Comparison of ENCODE assay signal across 8 cellular contexts in the genomic region with DNA sequence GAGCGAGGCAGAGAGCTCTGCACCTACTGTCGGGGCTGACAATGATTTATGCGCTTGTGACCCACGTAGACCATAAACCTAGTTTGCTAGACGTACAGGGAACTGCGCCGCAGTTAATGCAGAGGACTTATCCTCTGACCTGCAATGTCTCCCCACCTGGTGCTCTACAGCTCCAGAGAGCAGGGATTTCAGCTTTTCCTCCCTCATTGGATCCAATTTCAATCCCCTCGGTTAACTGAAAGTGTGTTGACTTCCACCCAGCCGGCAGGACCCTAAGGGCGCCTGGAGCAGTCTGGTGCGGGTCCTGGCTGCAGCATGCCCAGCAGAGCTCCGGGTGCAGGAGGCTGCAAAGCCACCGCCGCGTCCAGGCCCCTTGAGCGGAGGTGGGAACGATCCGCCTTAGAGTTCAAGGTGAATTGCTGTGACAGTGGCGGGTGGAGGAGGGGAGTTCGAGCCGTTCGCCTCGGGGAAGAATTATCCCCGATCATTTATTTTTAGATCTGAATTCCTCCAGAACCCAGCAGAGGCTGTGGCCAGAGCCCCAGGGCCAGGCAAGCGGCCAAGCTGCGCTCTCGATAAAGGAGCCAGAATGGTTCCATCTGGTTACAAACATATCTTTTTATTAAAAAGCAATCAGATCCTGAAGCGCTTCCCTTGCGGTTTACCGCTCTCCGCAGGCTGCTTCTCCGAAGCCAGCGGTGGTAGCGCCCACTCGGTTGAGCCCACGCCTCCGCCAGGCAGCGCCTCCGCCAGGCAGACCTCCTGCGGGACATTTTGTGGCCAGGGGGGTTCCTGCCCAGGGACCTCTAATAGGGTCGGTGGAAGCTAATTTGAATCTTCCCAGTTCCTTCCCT.
DNase-seq lines count a peak whose midpoint lies in the region; ATAC-seq and TF ChIP-seq lines count a peak whose summit lies in the region.

No MANE protein-coding gene starts in this region.

- peaks cover 7% of the 10 kb centered on the region for H3K9me3 Mint-ChIP-seq in activated CD4-positive, alpha-beta T cell treated with anti-CD3 and anti-CD28 coated beads, Interleukin-2, amount 10 ng/mL, durations not matched to agents 24 days and 14 days
- no peaks in the 10 kb centered on the region for H3K9me3 Mint-ChIP-seq in activated CD4-positive, alpha-beta memory T cell treated with anti-CD3 and anti-CD28 coated beads, Interleukin-2, amount 10 ng/mL, durations not matched to agents 7 days and 5 days

- peaks cover 81% of the 10 kb centered on the region for H3K27me3 Mint-ChIP-seq in activated CD4-positive, alpha-beta T cell treated with anti-CD3 and anti-CD28 coated beads, Interleukin-2, amount 10 ng/mL, durations not matched to agents 24 days and 14 days
- peaks cover 81% of the 10 kb centered on the region for H3K27me3 Mint-ChIP-seq in activated CD4-positive, alpha-beta memory T cell treated with anti-CD3 and anti-CD28 coated beads, Interleukin-2, amount 10 ng/mL, durations not matched to agents 7 days and 5 days

- H3K4me3 ChIP-seq in cardiac muscle cell: peak overlapping the region; percentile 16
- H3K4me3 ChIP-seq in gastrocnemius medialis: peak overlapping the region; percentile 25 to 54 (median 43)

- H3K4me3 Mint-ChIP-seq in activated CD4-positive, alpha-beta T cell treated with anti-CD3 and anti-CD28 coated beads, Interleukin-2, amount 10 ng/mL, durations not matched to agents 24 days and 14 days: peak overlapping the region; percentile 28
- peak overlapping the region; percentile 16 for H3K4me3 Mint-ChIP-seq in activated CD4-positive, alpha-beta memory T cell treated with anti-CD3 and anti-CD28 coated beads, Interleukin-2, amount 10 ng/mL, durations not matched to agents 7 days and 5 days

- H3K4me1 ChIP-seq in cardiac muscle cell (ENCODE audit: low read depth) (peaks cover 11% of the 10 kb centered on the region), gastrocnemius medialis (peaks cover 23 to 28% of the 10 kb centered on the region in 2 donors)

- TF ChIP-seq POLR2A in gastrocnemius medialis (IDR thresholded peaks at IDR 0.05): no peak

- TF ChIP-seq CTCF in cardiac muscle cell (IDR thresholded peaks at IDR 0.05; ENCODE audit: low read depth, low read length) (peak; percentile 10), gastrocnemius medialis (IDR thresholded peaks at IDR 0.05 in 4 of 5, conservative IDR thresholded peaks at IDR 0.05 in 1 of 5) (no peak)

- H3K36me3 Mint-ChIP-seq in activated CD4-positive, alpha-beta T cell treated with anti-CD3 and anti-CD28 coated beads, Interleukin-2, amount 10 ng/mL, durations not matched to agents 24 days and 14 days (ENCODE audit: low read depth): peaks cover 7% of the 10 kb centered on the region
- peaks cover 4% of the 10 kb centered on the region for H3K36me3 Mint-ChIP-seq in activated CD4-positive, alpha-beta memory T cell treated with anti-CD3 and anti-CD28 coated beads, Interleukin-2, amount 10 ng/mL, durations not matched to agents 7 days and 5 days (ENCODE audit: low read depth)

- intact Hi-C loops in activated CD4-positive, alpha-beta T cell treated with anti-CD3 and anti-CD28 coated beads, Interleukin-2, amount 10 ng/mL, durations not matched to agents 24 days and 14 days (cut with micrococcal nuclease): loop anchor here (2.0 to 10.0 kb wide), 3 partner anchors 307 to 687 kb away; partner anchors contain the start of genes GLRA3, HAND2 and HPGD
- intact Hi-C loops in gastrocnemius medialis (cut with DNase I; ENCODE audit: low total_unique reads): no loop called here

- no peak for ATAC-seq in gastrocnemius medialis
- no peak for ATAC-seq in GM18858 (IDR thresholded peaks at IDR 0.05; ENCODE audit: unreplicated experiment)
- no peak for ATAC-seq in HG02938 (IDR thresholded peaks at IDR 0.05; ENCODE audit: unreplicated experiment)

- H3K9me3 ChIP-seq in cardiac muscle cell (ENCODE audit: low read depth): no peaks in the 10 kb centered on the region
- H3K9me3 ChIP-seq in gastrocnemius medialis: no peaks in the 10 kb centered on the region

- H3K4me1 Mint-ChIP-seq in activated CD4-positive, alpha-beta T cell treated with anti-CD3 and anti-CD28 coated beads, Interleukin-2, amount 10 ng/mL, durations not matched to agents 24 days and 14 days: peaks cover 33% of the 10 kb centered on the region
- H3K4me1 Mint-ChIP-seq in activated CD4-positive, alpha-beta memory T cell treated with anti-CD3 and anti-CD28 coated beads, Interleukin-2, amount 10 ng/mL, durations not matched to agents 7 days and 5 days: peaks cover 38% of the 10 kb centered on the region

- CTCF ChIA-PET in activated CD4-positive, alpha-beta memory T cell treated with anti-CD3 and anti-CD28 coated beads, Interleukin-2, amount 10 ng/mL, durations not matched to agents 7 days and 5 days (lab: Charles Lee): interaction anchor here (1.0 kb wide), 1 partner anchor 712 kb away, joined by 3 read pairs; no protein-coding TSS in a partner anchor

- in situ Hi-C loops in gastrocnemius medialis (cut with MboI; ENCODE audit: low sequenced_read_pairs in 4 of 4): no loop called here

- H3K27me3 ChIP-seq in cardiac muscle cell (peaks cover 76% of the 10 kb centered on the region), gastrocnemius medialis (peaks cover 59 to 61% (median 61%) of the 10 kb centered on the region in 3 donors)

- H3K36me3 ChIP-seq in cardiac muscle cell (no peaks in the 10 kb centered on the region), gastrocnemius medialis (no peaks in the 10 kb centered on the region)

- DNase-seq in activated CD4-positive, alpha-beta T cell treated with anti-CD3 and anti-CD28 coated beads, Interleukin-2, amount 10 ng/mL, durations not matched to agents 24 days and 14 days: peak; percentile 71
- DNase-seq in activated CD4-positive, alpha-beta T cell treated with anti-CD3 and anti-CD28 coated beads for 4 hours: no peak
- no peak for DNase-seq in activated CD4-positive, alpha-beta memory T cell treated with anti-CD3 and anti-CD28 coated beads, Interleukin-2, amount 10 ng/mL, durations not matched to agents 7 days and 5 days
- DNase-seq in cardiac muscle cell (ENCODE audit: low read depth in 1 of 2, low spot score in 1 of 2): peak; percentile 44 to 76
- DNase-seq in gastrocnemius medialis: no peak
- no peak for DNase-seq in stimulated activated CD4-positive, alpha-beta T cell treated with anti-CD3 and anti-CD28 coated beads, Interleukin-4, amount 100 ng/mL, for 24 hours

- no peak overlapping the region for H3K27ac Mint-ChIP-seq in activated CD4-positive, alpha-beta T cell treated with anti-CD3 and anti-CD28 coated beads, Interleukin-2, amount 10 ng/mL, durations not matched to agents 24 days and 14 days
- H3K27ac Mint-ChIP-seq in activated CD4-positive, alpha-beta memory T cell treated with anti-CD3 and anti-CD28 coated beads, Interleukin-2, amount 10 ng/mL, durations not matched to agents 7 days and 5 days: no peak overlapping the region

- POLR2A ChIA-PET in activated CD4-positive, alpha-beta memory T cell treated with anti-CD3 and anti-CD28 coated beads, Interleukin-2, amount 10 ng/mL, durations not matched to agents 7 days and 5 days (lab: Charles Lee): interaction anchor here (1.8 kb wide), 1 partner anchor 66 kb away, joined by 6 read pairs; the partner anchor contains the start of genes CEP44 and FBXO8

- H3K27ac ChIP-seq in cardiac muscle cell (no peak overlapping the region), gastrocnemius medialis (no peak overlapping the region)

Comparison
In these comparisons a context has a peak if more than half of its experiments do, and no peak if none do; other contexts are left out.
1. DNase-seq: peak in activated CD4-positive, alpha-beta T cell treated with anti-CD3 and anti-CD28 coated beads, Interleukin-2, amount 10 ng/mL, durations not matched to agents 24 days and 14 days (single experiment) and cardiac muscle cell (2 of 2); none in activated CD4-positive, alpha-beta T cell treated with anti-CD3 and anti-CD28 coated beads for 4 hours (0 of 2), activated CD4-positive, alpha-beta memory T cell treated with anti-CD3 and anti-CD28 coated beads, Interleukin-2, amount 10 ng/mL, durations not matched to agents 7 days and 5 days (single experiment), gastrocnemius medialis (0 of 2) and stimulated activated CD4-positive, alpha-beta T cell treated with anti-CD3 and anti-CD28 coated beads, Interleukin-4, amount 100 ng/mL, for 24 hours (single experiment).